ENCODE assay signal across 8 cellular contexts in the genomic region with DNA sequence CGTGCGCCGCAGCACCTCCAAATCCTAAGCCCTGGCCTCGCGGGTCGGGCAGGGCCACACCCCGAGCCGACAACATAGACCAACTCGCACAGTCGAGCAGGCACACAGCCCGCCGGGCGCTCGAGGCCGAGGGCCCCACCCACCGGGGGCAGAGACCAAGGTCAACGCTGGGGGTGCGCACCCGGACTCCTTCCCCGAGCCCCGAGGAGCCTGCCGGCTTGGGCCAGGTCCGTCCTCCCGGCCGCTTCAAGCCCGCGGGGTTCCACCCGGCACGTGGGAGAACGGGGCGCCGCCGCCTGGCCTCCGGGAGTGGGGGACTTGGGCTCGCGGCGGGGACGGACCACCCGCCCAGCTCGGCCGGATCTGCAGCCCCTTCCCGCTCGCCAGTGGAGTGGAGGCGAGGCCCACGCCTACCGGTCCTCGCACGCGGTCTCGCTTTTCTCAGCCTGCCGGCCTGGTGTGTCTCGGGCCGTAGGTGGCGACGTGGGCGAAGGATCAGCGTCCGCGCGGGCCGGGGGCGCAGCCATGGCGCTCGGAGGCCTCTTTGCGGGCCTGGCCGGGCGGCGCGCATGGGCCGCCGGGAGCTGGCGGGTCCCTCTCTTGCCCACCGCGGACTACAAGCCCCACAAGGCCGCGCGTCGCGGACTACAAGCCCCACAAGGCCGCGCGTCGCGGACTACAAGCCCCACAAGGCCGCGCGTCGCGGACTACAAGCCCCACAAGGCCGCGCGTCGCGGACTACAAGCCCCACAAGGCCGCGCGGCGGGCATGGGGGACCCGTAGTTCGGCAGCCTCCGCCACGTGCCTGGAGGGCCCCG. TPM values are rescaled to one million over a fixed set of nuclear protein-coding genes. Genes with fewer than 3 reads are reported as not detected.
DNase-seq lines count a peak whose midpoint lies in the region; ATAC-seq and TF ChIP-seq lines count a peak whose summit lies in the region.

A gene (minus strand): TSS at position 571 of the 818 bp plus-strand sequence. CDS start 44 bp downstream, at position 527.

- H3K9me3 ChIP-seq in right lobe of liver: no peaks in the 10 kb centered on the region

- peak within 1 kb of the TSS; percentile 68 to 95 (median 89) for H3K27ac ChIP-seq in right lobe of liver

- peaks cover 2 to 42% (median 19%) of the 10 kb centered on the region in 4 donors for H3K4me1 ChIP-seq in right lobe of liver

- no peaks in the 10 kb centered on the region for H3K27me3 ChIP-seq in right lobe of liver

- TF ChIP-seq CTCF in AG09319 (IDR thresholded peaks at IDR 0.05; ENCODE audit: low read depth, low read length) (no peak), right lobe of liver (IDR thresholded peaks at IDR 0.05) (peak in 2 of 4 donors; percentile 7 to 9)

- peaks cover 0 to 2% (median 0%) of the 10 kb centered on the region in 4 donors for H3K36me3 ChIP-seq in right lobe of liver

- TF ChIP-seq POLR2A in right lobe of liver (IDR thresholded peaks at IDR 0.05): peak; percentile 81

- peak within 1 kb of the TSS; percentile 87 to 99 (median 99) for H3K4me3 ChIP-seq in right lobe of liver

- intact Hi-C loops in right lobe of liver (cut with DNase I): no loop called here

- DNase-seq in AG09319 (ENCODE audit: extremely low read depth, low read depth) (peak; percentile 78), NCI-H460 (ENCODE audit: extremely low read depth, low read depth) (peak; percentile 79), dermis microvascular lymphatic vessel endothelial cell (ENCODE audit: low read depth in 2 of 2) (peak; percentile 80 to 95), right lobe of liver (peak; percentile 95 to 96 (median 95))
- peak; percentile 71 to 83 for DNase-seq in activated CD4-positive, alpha-beta T cell treated with anti-CD3 and anti-CD28 coated beads, Interleukin-2, amount 50 U/mL, for 24 hours (ENCODE audit: low read depth in 1 of 2, low spot score in 1 of 2)
- peak; percentile 89 for DNase-seq in stimulated activated CD4-positive, alpha-beta T cell treated with anti-CD3 and anti-CD28 coated beads, Interleukin-4, amount 100 ng/mL, for 24 hours

- ATAC-seq in GM18873 (IDR thresholded peaks at IDR 0.05; ENCODE audit: low FRiP score, unreplicated experiment): peak; percentile 54
- ATAC-seq in HG03135 (IDR thresholded peaks at IDR 0.05; ENCODE audit: unreplicated experiment): peak; percentile 61
- ATAC-seq in right lobe of liver: peak; percentile 74 to 85 (median 80)

- 0% methylated on average over 5 of the region's 103 CpGs for WGBS in right lobe of liver (ENCODE audit: insufficient coverage, low coverage, low lambda C conversion rate, missing lambda C conversion rate)

RNA-seq across cellular contexts. Expression of the gene that starts here (rescaled TPM):
- total RNA-seq in NCI-H460 (2014; rRNA removed; shearing (Covaris generic)): 17.9 and 18.5 TPM in 2 replicates
- 38.6 and 43.9 TPM in 2 replicates for polyA plus RNA-seq in NCI-H460 (2014; cell fraction: nucleus; rRNA removed)
- 26.6 and 45.0 TPM in 2 replicates for total RNA-seq in dermis microvascular lymphatic vessel endothelial cell
- total RNA-seq in right lobe of liver: 10 to 100 TPM; 13.1 to 28.5 (median 16.9) TPM

Comparison
In these comparisons a context has a peak if more than half of its experiments do, and no peak if none do; other contexts are left out.
1. Peak in every context shown above with its lines: DNase-seq, ATAC-seq, H3K4me3 ChIP-seq and H3K27ac ChIP-seq.